In genomic region chr14:34254031-34254430, GRCh38 we compare ENCODE assay signal across 27 cellular contexts.
"Had no signal": no experiment of that assay in that cellular context is flagged by ENCODE, and none has a peak within 500 bp of the region (broad histone marks: within the 10 kb centered on the region; RNA-seq: fewer than 3 reads in every experiment).

No MANE protein-coding gene starts in this region.

- H3K9me3 ChIP-seq: SJCRH30, SK-N-SH had no signal

- ATAC-seq: activated CD4-positive, alpha-beta T cell treated with anti-CD3 and anti-CD28 coated beads for 36 hours; activated T-helper 17 cell treated with anti-CD3 and anti-CD28 coated beads, Interleukin-2, amount 50 U/mL, for 72 hours; Panc1; Right ventricle myocardium inferior had no signal

- H3K36me3 ChIP-seq: cardiac muscle cell, SJCRH30, WERI-Rb-1 had no signal

- H3K9me2 ChIP-seq: SK-N-SH had no signal

- DNase-seq: activated CD4-positive, alpha-beta memory T cell treated with anti-CD3 and anti-CD28 coated beads, Interleukin-2, amount 10 ng/mL, durations not matched to agents 7 days and 5 days; activated CD4-positive, alpha-beta T cell treated with anti-CD3 and anti-CD28 coated beads for 36 hours; activated CD4-positive, alpha-beta T cell treated with anti-CD3 and anti-CD28 coated beads, Interleukin-2, amount 50 U/mL, for 1 hour; activated gamma-delta T cell; activated naive CD4-positive, alpha-beta T cell treated with anti-CD3 and anti-CD28 coated beads for 36 hours; activated T-cell treated with anti-CD3 and anti-CD28 coated beads for 4 hours; activated T-cell treated with anti-CD3 and anti-CD28 coated beads, Interleukin-2, amount 50 U/mL, for 48 hours; amygdala; Kasumi-1; KBM-7; NCI-H1092; NCI-H1930; NCI-H2171; NCI-H446 treated with DMSO at 0.1 percent for 48 hours; NCI-H526; NCI-H82; RPMI8226; SJCRH30; SK-N-SH; T-helper 1 cell; WERI-Rb-1 had no signal

- H3K27ac Mint-ChIP-seq: activated CD4-positive, alpha-beta memory T cell treated with anti-CD3 and anti-CD28 coated beads, Interleukin-2, amount 10 ng/mL, durations not matched to agents 7 days and 5 days; activated CD4-positive, alpha-beta T cell treated with anti-CD3 and anti-CD28 coated beads for 36 hours; activated naive CD4-positive, alpha-beta T cell treated with anti-CD3 and anti-CD28 coated beads for 36 hours; activated naive CD8-positive, alpha-beta T cell; activated T-helper 17 cell treated with anti-CD3 and anti-CD28 coated beads, Interleukin-2, amount 50 U/mL, for 72 hours; brain had no signal

- H3K4me3 ChIP-seq: cardiac muscle cell, SJCRH30 had no signal

- H3K4me2 ChIP-seq: SK-N-SH had no signal

- H3K4me1 ChIP-seq: SJCRH30 had no signal

- H3K9me3 Mint-ChIP-seq: activated CD4-positive, alpha-beta memory T cell treated with anti-CD3 and anti-CD28 coated beads, Interleukin-2, amount 10 ng/mL, durations not matched to agents 7 days and 5 days; activated naive CD4-positive, alpha-beta T cell treated with anti-CD3 and anti-CD28 coated beads for 36 hours; activated T-helper 17 cell treated with anti-CD3 and anti-CD28 coated beads, Interleukin-2, amount 50 U/mL, for 72 hours; brain had no signal

- H3K4me3 Mint-ChIP-seq: activated CD4-positive, alpha-beta memory T cell treated with anti-CD3 and anti-CD28 coated beads, Interleukin-2, amount 10 ng/mL, durations not matched to agents 7 days and 5 days; activated CD4-positive, alpha-beta T cell treated with anti-CD3 and anti-CD28 coated beads for 36 hours; activated naive CD4-positive, alpha-beta T cell treated with anti-CD3 and anti-CD28 coated beads for 36 hours; activated naive CD8-positive, alpha-beta T cell; activated T-helper 17 cell treated with anti-CD3 and anti-CD28 coated beads, Interleukin-2, amount 50 U/mL, for 72 hours; brain had no signal

- H3K36me3 Mint-ChIP-seq: activated naive CD8-positive, alpha-beta T cell; brain had no signal

- H3K27ac ChIP-seq: cardiac muscle cell, SJCRH30, WERI-Rb-1 had no signal

- H3K27me3 ChIP-seq: cardiac muscle cell, SJCRH30 had no signal

- H3K4me1 Mint-ChIP-seq: activated CD4-positive, alpha-beta memory T cell treated with anti-CD3 and anti-CD28 coated beads, Interleukin-2, amount 10 ng/mL, durations not matched to agents 7 days and 5 days; activated CD4-positive, alpha-beta T cell treated with anti-CD3 and anti-CD28 coated beads for 36 hours; activated T-helper 17 cell treated with anti-CD3 and anti-CD28 coated beads, Interleukin-2, amount 50 U/mL, for 72 hours had no signal
